Comparison of ENCODE assay signal across 17 cellular contexts in genomic region chr3:72452745-72453144, GRCh38.
"Had no signal": no experiment of that assay in that cellular context is flagged by ENCODE, and none has a peak within 500 bp of the region (broad histone marks: within the 10 kb centered on the region; RNA-seq: fewer than 3 reads in every experiment).

No MANE protein-coding gene starts in this region.

- H3K36me3 ChIP-seq: esophagus squamous epithelium, gastroesophageal sphincter, ovary, right atrium auricular region, uterus had no signal

- H3K4me1 ChIP-seq: uterus had no signal

- FAIRE-seq: keratinocyte, small intestine had no signal

- H3K4me3 ChIP-seq: esophagus squamous epithelium, gastroesophageal sphincter, ovary, right atrium auricular region, uterus had no signal

- H3K27ac ChIP-seq: epithelial cell of prostate, esophagus squamous epithelium, gastroesophageal sphincter, ovary, right atrium auricular region, uterus had no signal

- H3K27me3 ChIP-seq: esophagus squamous epithelium, gastroesophageal sphincter, ovary, right atrium auricular region, uterus had no signal

- H3K9me3 ChIP-seq: esophagus squamous epithelium, gastroesophageal sphincter, ovary, right atrium auricular region, uterus had no signal

- DNase-seq: effector memory CD4-positive, alpha-beta T cell; esophagus squamous epithelium; foreskin fibroblast; glutamatergic neuron; immature natural killer cell; left ventricle myocardium superior; natural killer cell; ovary; small intestine; stimulated activated CD4-positive, alpha-beta T cell treated with anti-CD3 and anti-CD28 coated beads, Interleukin-12 subunit alpha, Interleukin-12 subunit beta, amount 100 ng/mL, for 4 hours; stimulated activated CD4-positive, alpha-beta T cell treated with anti-CD3 and anti-CD28 coated beads, Interleukin-2, amount 100 ng/mL, for 48 hours; stimulated activated naive CD4-positive, alpha-beta T cell treated with Interleukin-2 at 50 U/mL for 16 hours; uterus had no signal

- ATAC-seq: gastroesophageal sphincter, left ventricle myocardium superior had no signal
